ENCODE assay signal across 2 cellular contexts in genomic region chr7:105571891-105572290, GRCh38.
TF ChIP-seq lines count a peak whose summit lies in the region.

No MANE protein-coding gene starts in this region.

TF ChIP-seq in A549, 52 proteins besides CTCF, POLR2A, EP300 and RAD21:
- TF ChIP-seq KDM1A (IDR thresholded peaks at IDR 0.05; ENCODE audit: low read depth) (no peak), HOXA7 (CRISPR knock-in tag; IDR thresholded peaks at IDR 0.05) (no peak), BCL3 (IDR thresholded peaks at IDR 0.05) (no peak), FOXS1 (CRISPR knock-in tag; IDR thresholded peaks at IDR 0.05) (no peak), PBX3 (IDR thresholded peaks at IDR 0.05) (no peak), MAFK (IDR thresholded peaks at IDR 0.05; ENCODE audit: partially characterized antibody) (peak; percentile 31), CHD2 (IDR thresholded peaks at IDR 0.05; ENCODE audit: low read length, partially characterized antibody) (no peak), EHF (CRISPR knock-in tag; IDR thresholded peaks at IDR 0.05) (no peak)

TF ChIP-seq in K562, 482 proteins besides CTCF, POLR2A, EP300 and RAD21:
- TF ChIP-seq ZNF316 (IDR thresholded peaks at IDR 0.05), result peak; percentile 76
- no peak for TF ChIP-seq DLX4 (CRISPR knock-in tag; IDR thresholded peaks at IDR 0.05)
- peak; percentile 60; the same call in 1 of the 2 replicates for TF ChIP-seq C11orf30 (IDR thresholded peaks at IDR 0.05; ENCODE audit: low read depth)
